ENCODE assay signal across 1 cellular context in genomic region chr10:4867109-4867519, GRCh38.
TF ChIP-seq lines count a peak whose summit lies in the region.

No MANE protein-coding gene starts in this region.

TF ChIP-seq in K562, 482 proteins besides CTCF, POLR2A, EP300 and RAD21 (continued from another document and continues in another):
- TF ChIP-seq CUX1 (CRISPR knock-in tag; IDR thresholded peaks at IDR 0.05) (peak; percentile 66; the same call in 1 of the 2 replicates), ELF4 (CRISPR knock-in tag; IDR thresholded peaks at IDR 0.05) (peak; percentile 78), FOXJ2 (tag; IDR thresholded peaks at IDR 0.05) (no peak), ZNF445 (CRISPR knock-in tag; IDR thresholded peaks at IDR 0.05; ENCODE audit: low read depth) (peak; percentile 59; the same call in 1 of the 2 replicates), NFATC3 (IDR thresholded peaks at IDR 0.05) (no peak), ZNF347 (CRISPR knock-in tag; IDR thresholded peaks at IDR 0.05; ENCODE audit: low read depth) (no peak), ZNF3 (CRISPR knock-in tag; IDR thresholded peaks at IDR 0.05) (no peak), ZBED1 (IDR thresholded peaks at IDR 0.05) (no peak), MYNN (IDR thresholded peaks at IDR 0.05) (no peak), MYNN (CRISPR knock-in tag; IDR thresholded peaks at IDR 0.05) (no peak), NR4A1 (CRISPR knock-in tag; IDR thresholded peaks at IDR 0.05) (no peak), NR4A1 (tag; IDR thresholded peaks at IDR 0.05) (peak; percentile 96), RHOXF2B (CRISPR knock-in tag; conservative IDR thresholded peaks at IDR 0.05) (no peak), CEBPG (CRISPR knock-in tag; IDR thresholded peaks at IDR 0.05) (no peak), CEBPG (tag; conservative IDR thresholded peaks at IDR 0.05 in 1 of 2, IDR thresholded peaks at IDR 0.05 in 1 of 2) (no peak), PTRF (tag; IDR thresholded peaks at IDR 0.05) (peak; percentile 88), ZNF699 (CRISPR knock-in tag; IDR thresholded peaks at IDR 0.05; ENCODE audit: insufficient replicate concordance) (no peak), NFYB (IDR thresholded peaks at IDR 0.05; ENCODE audit: extremely low read depth, insufficient read length) (no peak), RBM39 (optimal IDR thresholded peaks at IDR 0.05; ENCODE audit: low read depth, low read length) (no peak), NKRF (IDR thresholded peaks at IDR 0.05; ENCODE audit: borderline replicate concordance) (0 out of 2 replicates have a peak, but pooled peaks have one; percentile 20), CREB5 (CRISPR knock-in tag; IDR thresholded peaks at IDR 0.05) (peak; percentile 51; the same call in 1 of the 2 replicates), SOX6 (IDR thresholded peaks at IDR 0.05) (no peak), TARDBP (IDR thresholded peaks at IDR 0.05) (no peak), FOXK2 (conservative IDR thresholded peaks at IDR 0.05 in 1 of 2, IDR thresholded peaks at IDR 0.05 in 1 of 2; ENCODE audit: low read depth in 2 of 2) (no peak), PRMT5 (CRISPR knock-in tag; IDR thresholded peaks at IDR 0.05) (no peak), TAF9B (IDR thresholded peaks at IDR 0.05; ENCODE audit: partially characterized antibody) (no peak), SP2 (IDR thresholded peaks at IDR 0.05; ENCODE audit: extremely low read depth, low read depth, low read length, poor library complexity, severe bottlenecking) (no peak), SIRT6 (IDR thresholded peaks at IDR 0.05; ENCODE audit: low read depth, low read length) (no peak), GMEB1 (CRISPR knock-in tag; IDR thresholded peaks at IDR 0.05) (peak; percentile 42; the same call in 1 of the 2 replicates), CBX1 (IDR thresholded peaks at IDR 0.05; ENCODE audit: low read depth) (no peak), CHD1 (IDR thresholded peaks at IDR 0.05; ENCODE audit: low read length) (no peak), ZNF644 (tag; IDR thresholded peaks at IDR 0.05; ENCODE audit: low read depth) (no peak), SNRNP70 (optimal IDR thresholded peaks at IDR 0.05; ENCODE audit: low read depth, low read length) (no peak), SMAD2 (IDR thresholded peaks at IDR 0.05; ENCODE audit: low read depth, low read length) (no peak), NR0B1 (IDR thresholded peaks at IDR 0.05; ENCODE audit: partially characterized antibody) (no peak), ZNF668 (CRISPR knock-in tag; IDR thresholded peaks at IDR 0.05) (peak; percentile 6; the same call in 1 of the 2 replicates), NR3C1 (CRISPR knock-in tag; IDR thresholded peaks at IDR 0.05) (no peak), THAP7 (CRISPR knock-in tag; IDR thresholded peaks at IDR 0.05) (no peak), MEF2A (IDR thresholded peaks at IDR 0.05; ENCODE audit: control insufficient read depth, low read depth, low read length) (no peak), CREM (IDR thresholded peaks at IDR 0.05; ENCODE audit: low read depth) (no peak), HNRNPL (IDR thresholded peaks at IDR 0.05; ENCODE audit: low read depth, low read length) (no peak), TBP (optimal IDR thresholded peaks at IDR 0.05; ENCODE audit: low read depth, low read length) (no peak), E2F8 (IDR thresholded peaks at IDR 0.05; ENCODE audit: low read depth, partially characterized antibody) (no peak), EHMT2 (IDR thresholded peaks at IDR 0.05) (no peak), CHD2 (IDR thresholded peaks at IDR 0.05; ENCODE audit: low read depth, low read length) (no peak), CBX2 (IDR thresholded peaks at IDR 0.05; ENCODE audit: insufficient read depth, low read length, poor library complexity, severe bottlenecking) (no peak), MAFG (tag; conservative IDR thresholded peaks at IDR 0.05) (no peak), ZNF75A (CRISPR knock-in tag; IDR thresholded peaks at IDR 0.05) (no peak; the same call in none of the 2 replicates), TEAD4 (IDR thresholded peaks at IDR 0.05; ENCODE audit: low read length) (no peak), TEAD4 (CRISPR knock-in tag; IDR thresholded peaks at IDR 0.05; ENCODE audit: borderline replicate concordance) (no peak), ZNF740 (CRISPR knock-in tag; IDR thresholded peaks at IDR 0.05) (no peak), ZNF740 (tag; IDR thresholded peaks at IDR 0.05) (peak in 1 of 2 experiments; percentile 94; a peak in 2 of 4 replicates), HEY1 (CRISPR knock-in tag; IDR thresholded peaks at IDR 0.05; ENCODE audit: borderline replicate concordance) (no peak), ZNF277 (CRISPR knock-in tag; IDR thresholded peaks at IDR 0.05; ENCODE audit: borderline replicate concordance) (no peak), POLR2AphosphoS5 (IDR thresholded peaks at IDR 0.05; ENCODE audit: control insufficient read depth, insufficient read depth, low read depth, low read length) (no peak), XRCC3 (IDR thresholded peaks at IDR 0.05) (no peak), RBBP5 (IDR thresholded peaks at IDR 0.05; ENCODE audit: borderline replicate concordance, insufficient read depth, low read length, poor library complexity, severe bottlenecking) (no peak)
